ENCODE assay signal across 2 cellular contexts in the genomic region with DNA sequence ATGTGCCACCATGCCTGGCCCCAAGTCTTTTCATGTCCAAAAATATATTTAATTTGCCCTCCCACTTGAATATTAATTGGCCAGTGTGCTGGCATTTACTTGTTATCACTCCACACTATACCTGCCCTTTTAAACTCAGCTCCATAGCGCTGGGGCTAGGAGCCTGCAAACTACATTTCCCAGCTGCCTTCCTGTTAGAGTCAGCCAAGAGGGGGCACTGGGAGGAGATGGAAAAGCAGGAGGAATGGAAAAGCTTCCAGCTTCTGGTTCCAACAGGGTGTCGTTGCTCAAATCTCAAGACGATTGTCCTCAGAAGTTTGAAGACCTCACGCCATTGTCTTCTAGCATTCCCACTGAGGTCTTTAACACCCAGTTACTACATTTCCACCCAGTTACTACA.
TF ChIP-seq lines count a peak whose summit lies in the region.

No MANE protein-coding gene starts in this region.

TF ChIP-seq in endothelial cell of umbilical vein, 7 proteins besides CTCF, POLR2A, EP300 and RAD21:
- no peak for TF ChIP-seq JUN (IDR thresholded peaks at IDR 0.05; ENCODE audit: borderline replicate concordance, insufficient read depth, insufficient read length, low read depth)
- no peak for TF ChIP-seq EZH2 (IDR thresholded peaks at IDR 0.05; ENCODE audit: borderline replicate concordance, low read depth, low read length, severe bottlenecking)
- TF ChIP-seq POLR2AphosphoS5 (IDR thresholded peaks at IDR 0.05; ENCODE audit: insufficient read depth, low read depth, low read length): no peak
- TF ChIP-seq GATA2 (IDR thresholded peaks at IDR 0.05; ENCODE audit: insufficient read depth, insufficient read length, low read depth, low read length): no peak
- TF ChIP-seq MYC (IDR thresholded peaks at IDR 0.05; ENCODE audit: low read depth, low read length): no peak
- no peak for TF ChIP-seq FOS (IDR thresholded peaks at IDR 0.05; ENCODE audit: borderline replicate concordance, insufficient read depth, low read length)
- no peak for TF ChIP-seq MAX (IDR thresholded peaks at IDR 0.05; ENCODE audit: insufficient read depth, insufficient read length)
TF ChIP-seq in endothelial cell of umbilical vein: peak in this region for 0.

TF ChIP-seq in SK-N-SH, 30 proteins besides CTCF, POLR2A, EP300 and RAD21:
- TF ChIP-seq POLR2AphosphoS5 (IDR thresholded peaks at IDR 0.05; ENCODE audit: low read depth, low read length) (no peak), GABPA (IDR thresholded peaks at IDR 0.05; ENCODE audit: low read depth) (no peak), REST (IDR thresholded peaks at IDR 0.05; ENCODE audit: low read depth, low read length) (no peak), JUND (IDR thresholded peaks at IDR 0.05) (no peak), GATA2 (CRISPR knock-in tag; IDR thresholded peaks at IDR 0.05) (no peak), IRF3 (IDR thresholded peaks at IDR 0.05; ENCODE audit: low read depth, low read length) (no peak), TAF1 (IDR thresholded peaks at IDR 0.05; ENCODE audit: borderline replicate concordance, low read depth, low read length) (no peak), MEF2A (IDR thresholded peaks at IDR 0.05; ENCODE audit: borderline replicate concordance, low read depth) (no peak), CHD2 (IDR thresholded peaks at IDR 0.05; ENCODE audit: low read length, partially characterized antibody) (no peak), FOXJ3 (CRISPR knock-in tag; IDR thresholded peaks at IDR 0.05) (no peak), RXRA (IDR thresholded peaks at IDR 0.05; ENCODE audit: borderline replicate concordance, low read depth) (no peak), ZBTB33 (IDR thresholded peaks at IDR 0.05; ENCODE audit: borderline replicate concordance, low read depth) (no peak), RCOR1 (IDR thresholded peaks at IDR 0.05; ENCODE audit: low read length) (no peak)
